In the genomic region with DNA sequence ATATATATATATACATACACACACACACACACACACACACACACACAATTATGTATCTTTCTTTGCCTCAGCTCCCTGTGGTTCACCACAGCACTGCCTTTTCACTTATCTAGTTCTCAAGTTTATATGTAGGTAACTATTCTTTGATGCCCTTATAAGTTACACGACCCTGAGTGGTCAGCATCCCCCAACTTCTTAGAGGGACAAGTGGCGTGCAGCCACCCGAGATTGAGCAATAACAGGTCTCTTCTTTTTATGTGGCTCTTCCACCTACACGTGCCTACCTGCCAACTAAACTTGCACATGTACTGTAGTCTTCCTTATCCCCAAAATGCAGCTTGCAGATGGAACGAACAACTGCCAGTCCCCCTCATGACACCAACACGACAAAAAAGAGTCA, we compare ENCODE assay signal across 19 cellular contexts.
DNase-seq lines count a peak whose midpoint lies in the region; ATAC-seq, FAIRE-seq and TF ChIP-seq lines count a peak whose summit lies in the region.
"Had no signal": no experiment of that assay in that cellular context is flagged by ENCODE, and none has a peak within 500 bp of the region (broad histone marks: within the 10 kb centered on the region; RNA-seq: fewer than 3 reads in every experiment).

No MANE protein-coding gene starts in this region.

- POLR2A ChIA-PET in endothelial cell of umbilical vein (lab: Charles Lee): no interaction called here

- no peaks in the 10 kb centered on the region for H3K4me1 ChIP-seq in endothelial cell of umbilical vein (ENCODE audit: control insufficient read depth, extremely low read depth, insufficient read depth, low read length)

- TF ChIP-seq CTCF in GM06990 (IDR thresholded peaks at IDR 0.05; ENCODE audit: insufficient read depth, low read length, poor library complexity, severe bottlenecking): no peak
- no peak for TF ChIP-seq CTCF in endothelial cell of umbilical vein (IDR thresholded peaks at IDR 0.05; ENCODE audit: extremely low read depth in 1 of 2, insufficient read depth in 1 of 2, low read depth in 1 of 2, low read length in 2 of 2)

- no peak for FAIRE-seq in endothelial cell of umbilical vein (lab: Jason Lieb, UNC)
- FAIRE-seq: A204.1 had no signal

- DNase-seq in GM06990 (ENCODE audit: extremely low read depth, insufficient read length): peak; percentile 51
- peak; percentile 14 for DNase-seq in Jurkat, Clone E6-1 (ENCODE audit: low read depth, low spot score)
- DNase-seq in endothelial cell of umbilical vein (ENCODE audit: low read depth, low spot score): peak; percentile 55
- DNase-seq in NCI-H2196 (lab: John Stamatoyannopoulos, UW; ENCODE audit: unreplicated experiment): no peak
- no peak for DNase-seq in sciatic nerve (ENCODE audit: low spot score)
- DNase-seq: ACHN; Calu3; CD8-positive, alpha-beta T cell; DMS53; DND-41; EL; GOT3; H7; Karpas-422; KBM-7 had no signal

- no peaks in the 10 kb centered on the region for H3K79me2 ChIP-seq in endothelial cell of umbilical vein (ENCODE audit: control insufficient read depth, insufficient read depth, low read length)

- ATAC-seq in HG02840 (IDR thresholded peaks at IDR 0.05; ENCODE audit: low FRiP score, unreplicated experiment) (no peak), sciatic nerve (no peak), GM21825 (IDR thresholded peaks at IDR 0.05; ENCODE audit: unreplicated experiment) (no peak)
- ATAC-seq: CD8-positive, alpha-beta T cell had no signal

- no peaks in the 10 kb centered on the region for H4K20me1 ChIP-seq in endothelial cell of umbilical vein (replicated peaks; ENCODE audit: control insufficient read depth, extremely low read depth, insufficient read depth, low read length)
- H4K20me1 ChIP-seq: BLaER1 had no signal

- no peaks in the 10 kb centered on the region for H3K9me3 ChIP-seq in endothelial cell of umbilical vein (replicated peaks; ENCODE audit: control insufficient read depth, insufficient read depth, low read length)
- H3K9me3 ChIP-seq: BLaER1 had no signal

- CTCF ChIA-PET in endothelial cell of umbilical vein (lab: Charles Lee): interaction anchor here (1.2 to 1.8 kb wide), 2 partner anchors 10 kb away, joined by 3 to 4 read pairs; no protein-coding TSS in a partner anchor

- no peaks in the 10 kb centered on the region; the same call in 1 of the 2 replicates for H3K27me3 ChIP-seq in GM06990 (replicated peaks; ENCODE audit: control insufficient read depth, insufficient read depth, low read length)
- H3K27me3 ChIP-seq in endothelial cell of umbilical vein (ENCODE audit: control insufficient read depth in 2 of 2, insufficient read depth in 2 of 2, low read length in 2 of 2): peaks cover 1 to 9% of the 10 kb centered on the region in 2 experiments
- H3K27me3 ChIP-seq: BLaER1 had no signal

- H3K9ac ChIP-seq in endothelial cell of umbilical vein (replicated peaks; ENCODE audit: extremely low read depth, insufficient read depth, low read length): no peak overlapping the region
- H3K9ac ChIP-seq: BLaER1 had no signal

- no peak overlapping the region for H3K4me2 ChIP-seq in endothelial cell of umbilical vein (ENCODE audit: insufficient read depth, low read length)
- H3K4me2 ChIP-seq: BLaER1 had no signal

- no peak for TF ChIP-seq POLR2A in endothelial cell of umbilical vein (IDR thresholded peaks at IDR 0.05; ENCODE audit: low read depth, low read length)

- intact Hi-C loops in endothelial cell of umbilical vein (cut with micrococcal nuclease) (no loop called here), sciatic nerve (cut with DNase I) (no loop called here)

- dilution Hi-C loops in endothelial cell of umbilical vein (cut with MboI; ENCODE audit: extremely low pct_ligation_motif_present, low sequenced_read_pairs): no loop called here

- H3K4me3 ChIP-seq in GM06990 (replicated peaks; ENCODE audit: low read depth, low read length) (no peak overlapping the region), endothelial cell of umbilical vein (replicated peaks in 1 of 3; ENCODE audit: insufficient read depth in 1 of 3, low read depth in 1 of 3, low read length in 3 of 3) (no peak overlapping the region)
- no peak overlapping the region for H3K4me3 ChIP-seq in Jurkat, Clone E6-1 (ENCODE audit: low read length)
- H3K4me3 ChIP-seq: BLaER1 had no signal

- BruUV-seq in endothelial cell of umbilical vein (replicated peaks; lab: Mats Ljungman, UMichigan): no TSS peak

- H3K27ac ChIP-seq in endothelial cell of umbilical vein (ENCODE audit: insufficient read depth, low read depth, low read length): no peak overlapping the region
- H3K27ac ChIP-seq: BLaER1 had no signal

- H3K36me3 ChIP-seq in GM06990 (ENCODE audit: control insufficient read depth, insufficient read depth, low read length): no peaks in the 10 kb centered on the region
- no peaks in the 10 kb centered on the region for H3K36me3 ChIP-seq in endothelial cell of umbilical vein (ENCODE audit: control insufficient read depth in 2 of 2, extremely low read depth in 1 of 2, insufficient read depth in 2 of 2, low read length in 2 of 2)
- H3K36me3 ChIP-seq: BLaER1 had no signal

- no peaks in the 10 kb centered on the region for H3K9me1 ChIP-seq in endothelial cell of umbilical vein (replicated peaks; ENCODE audit: control insufficient read depth, extremely low read depth, insufficient read depth, low read length)

- H2AFZ ChIP-seq in endothelial cell of umbilical vein (ENCODE audit: low read depth, low read length): no peak overlapping the region

TF ChIP-seq in endothelial cell of umbilical vein, 7 proteins besides CTCF, POLR2A, EP300 and RAD21:
- no peak for TF ChIP-seq EZH2 (IDR thresholded peaks at IDR 0.05; ENCODE audit: borderline replicate concordance, low read depth, low read length, severe bottlenecking)
- TF ChIP-seq FOS (IDR thresholded peaks at IDR 0.05; ENCODE audit: borderline replicate concordance, insufficient read depth, low read length): no peak
- TF ChIP-seq GATA2 (IDR thresholded peaks at IDR 0.05; ENCODE audit: insufficient read depth, insufficient read length, low read depth, low read length): no peak
- TF ChIP-seq JUN (IDR thresholded peaks at IDR 0.05; ENCODE audit: borderline replicate concordance, insufficient read depth, insufficient read length, low read depth): no peak
- TF ChIP-seq MYC (IDR thresholded peaks at IDR 0.05; ENCODE audit: low read depth, low read length): no peak
- TF ChIP-seq, protein P1, sequence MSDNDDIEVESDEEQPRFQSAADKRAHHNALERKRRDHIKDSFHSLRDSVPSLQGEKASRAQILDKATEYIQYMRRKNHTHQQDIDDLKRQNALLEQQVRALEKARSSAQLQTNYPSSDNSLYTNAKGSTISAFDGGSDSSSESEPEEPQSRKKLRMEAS (IDR thresholded peaks at IDR 0.05; ENCODE audit: insufficient read depth, insufficient read length): no peak
- no peak for TF ChIP-seq POLR2AphosphoS5 (IDR thresholded peaks at IDR 0.05; ENCODE audit: insufficient read depth, low read depth, low read length)

Comparison
In these comparisons a context has a peak if more than half of its experiments do, and no peak if none do; other contexts are left out.
1. DNase-seq: peak in GM06990 (single experiment), Jurkat, Clone E6-1 (single experiment) and endothelial cell of umbilical vein (single experiment); none in NCI-H2196 (single experiment) and sciatic nerve (single experiment).